In the genomic region with DNA sequence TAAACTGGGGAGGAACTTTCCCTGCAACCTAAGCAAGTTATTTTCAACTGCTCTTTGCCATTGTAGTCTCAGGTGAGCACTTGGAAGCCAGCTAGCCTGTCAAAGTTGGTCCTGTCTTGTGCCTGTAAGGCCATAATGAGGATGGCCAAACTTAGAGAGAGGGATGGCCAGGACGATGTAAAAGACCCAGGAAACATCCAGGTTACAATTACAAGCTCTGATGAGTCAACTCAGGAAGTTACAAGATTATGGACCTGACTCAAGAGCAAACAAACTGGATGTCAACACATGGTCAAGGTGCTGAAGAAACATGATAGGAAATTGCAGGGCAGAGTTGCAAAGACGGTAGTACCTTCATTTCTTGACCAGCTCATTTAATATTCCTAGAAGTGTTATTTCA, we compare ENCODE assay signal across 1 cellular context.
TF ChIP-seq lines count a peak whose summit lies in the region.

No MANE protein-coding gene starts in this region.

TF ChIP-seq in HepG2, 621 proteins besides CTCF, POLR2A, EP300 and RAD21 (continued from another document and continues in another):
- TF ChIP-seq, protein P1, sequence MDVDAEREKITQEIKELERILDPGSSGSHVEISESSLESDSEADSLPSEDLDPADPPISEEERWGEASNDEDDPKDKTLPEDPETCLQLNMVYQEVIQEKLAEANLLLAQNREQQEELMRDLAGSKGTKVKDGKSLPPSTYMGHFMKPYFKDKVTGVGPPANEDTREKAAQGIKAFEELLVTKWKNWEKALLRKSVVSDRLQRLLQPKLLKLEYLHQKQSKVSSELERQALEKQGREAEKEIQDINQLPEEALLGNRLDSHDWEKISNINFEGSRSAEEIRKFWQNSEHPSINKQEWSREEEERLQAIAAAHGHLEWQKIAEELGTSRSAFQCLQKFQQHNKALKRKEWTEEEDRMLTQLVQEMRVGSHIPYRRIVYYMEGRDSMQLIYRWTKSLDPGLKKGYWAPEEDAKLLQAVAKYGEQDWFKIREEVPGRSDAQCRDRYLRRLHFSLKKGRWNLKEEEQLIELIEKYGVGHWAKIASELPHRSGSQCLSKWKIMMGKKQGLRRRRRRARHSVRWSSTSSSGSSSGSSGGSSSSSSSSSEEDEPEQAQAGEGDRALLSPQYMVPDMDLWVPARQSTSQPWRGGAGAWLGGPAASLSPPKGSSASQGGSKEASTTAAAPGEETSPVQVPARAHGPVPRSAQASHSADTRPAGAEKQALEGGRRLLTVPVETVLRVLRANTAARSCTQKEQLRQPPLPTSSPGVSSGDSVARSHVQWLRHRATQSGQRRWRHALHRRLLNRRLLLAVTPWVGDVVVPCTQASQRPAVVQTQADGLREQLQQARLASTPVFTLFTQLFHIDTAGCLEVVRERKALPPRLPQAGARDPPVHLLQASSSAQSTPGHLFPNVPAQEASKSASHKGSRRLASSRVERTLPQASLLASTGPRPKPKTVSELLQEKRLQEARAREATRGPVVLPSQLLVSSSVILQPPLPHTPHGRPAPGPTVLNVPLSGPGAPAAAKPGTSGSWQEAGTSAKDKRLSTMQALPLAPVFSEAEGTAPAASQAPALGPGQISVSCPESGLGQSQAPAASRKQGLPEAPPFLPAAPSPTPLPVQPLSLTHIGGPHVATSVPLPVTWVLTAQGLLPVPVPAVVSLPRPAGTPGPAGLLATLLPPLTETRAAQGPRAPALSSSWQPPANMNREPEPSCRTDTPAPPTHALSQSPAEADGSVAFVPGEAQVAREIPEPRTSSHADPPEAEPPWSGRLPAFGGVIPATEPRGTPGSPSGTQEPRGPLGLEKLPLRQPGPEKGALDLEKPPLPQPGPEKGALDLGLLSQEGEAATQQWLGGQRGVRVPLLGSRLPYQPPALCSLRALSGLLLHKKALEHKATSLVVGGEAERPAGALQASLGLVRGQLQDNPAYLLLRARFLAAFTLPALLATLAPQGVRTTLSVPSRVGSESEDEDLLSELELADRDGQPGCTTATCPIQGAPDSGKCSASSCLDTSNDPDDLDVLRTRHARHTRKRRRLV (CRISPR knock-in tag; IDR thresholded peaks at IDR 0.05): 0 out of 2 replicates have a peak, but pooled peaks have one; percentile 54
- TF ChIP-seq KLF16 (CRISPR knock-in tag; IDR thresholded peaks at IDR 0.05): peak in 1 of 2 experiments; percentile 71; a peak in 1 of 4 replicates
- TF ChIP-seq, protein P2, sequence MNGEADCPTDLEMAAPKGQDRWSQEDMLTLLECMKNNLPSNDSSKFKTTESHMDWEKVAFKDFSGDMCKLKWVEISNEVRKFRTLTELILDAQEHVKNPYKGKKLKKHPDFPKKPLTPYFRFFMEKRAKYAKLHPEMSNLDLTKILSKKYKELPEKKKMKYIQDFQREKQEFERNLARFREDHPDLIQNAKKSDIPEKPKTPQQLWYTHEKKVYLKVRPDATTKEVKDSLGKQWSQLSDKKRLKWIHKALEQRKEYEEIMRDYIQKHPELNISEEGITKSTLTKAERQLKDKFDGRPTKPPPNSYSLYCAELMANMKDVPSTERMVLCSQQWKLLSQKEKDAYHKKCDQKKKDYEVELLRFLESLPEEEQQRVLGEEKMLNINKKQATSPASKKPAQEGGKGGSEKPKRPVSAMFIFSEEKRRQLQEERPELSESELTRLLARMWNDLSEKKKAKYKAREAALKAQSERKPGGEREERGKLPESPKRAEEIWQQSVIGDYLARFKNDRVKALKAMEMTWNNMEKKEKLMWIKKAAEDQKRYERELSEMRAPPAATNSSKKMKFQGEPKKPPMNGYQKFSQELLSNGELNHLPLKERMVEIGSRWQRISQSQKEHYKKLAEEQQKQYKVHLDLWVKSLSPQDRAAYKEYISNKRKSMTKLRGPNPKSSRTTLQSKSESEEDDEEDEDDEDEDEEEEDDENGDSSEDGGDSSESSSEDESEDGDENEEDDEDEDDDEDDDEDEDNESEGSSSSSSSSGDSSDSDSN (CRISPR knock-in tag; IDR thresholded peaks at IDR 0.05): 0 out of 2 replicates have a peak, but pooled peaks have one; percentile 20
- TF ChIP-seq HNF4A (CRISPR knock-in tag; IDR thresholded peaks at IDR 0.05): peak; percentile 59
- no peak for TF ChIP-seq MTA3 (CRISPR knock-in tag; IDR thresholded peaks at IDR 0.05)
- TF ChIP-seq SAP130 (CRISPR knock-in tag; IDR thresholded peaks at IDR 0.05; ENCODE audit: low read depth): peak; percentile 98
- peak; percentile 81 for TF ChIP-seq GATAD2A (CRISPR knock-in tag; IDR thresholded peaks at IDR 0.05)
- TF ChIP-seq ELF1 (CRISPR knock-in tag; IDR thresholded peaks at IDR 0.05): peak; percentile 64
- TF ChIP-seq SNRNP70 (IDR thresholded peaks at IDR 0.05; ENCODE audit: low read depth, low read length): no peak
- peak; percentile 82 for TF ChIP-seq CEBPG (CRISPR knock-in tag; IDR thresholded peaks at IDR 0.05)
- TF ChIP-seq RCOR2 (CRISPR knock-in tag; IDR thresholded peaks at IDR 0.05): peak; percentile 54; the same call in 1 of the 2 replicates
- no peak for TF ChIP-seq RARG (CRISPR knock-in tag; IDR thresholded peaks at IDR 0.05; ENCODE audit: low read depth)
- TF ChIP-seq NFYC (CRISPR knock-in tag; IDR thresholded peaks at IDR 0.05): peak; percentile 17; the same call in 1 of the 2 replicates
- peak; percentile 48; the same call in 1 of the 2 replicates for TF ChIP-seq RXRB (CRISPR knock-in tag; IDR thresholded peaks at IDR 0.05; ENCODE audit: borderline replicate concordance)
- peak; percentile 98 for TF ChIP-seq ETV5 (CRISPR knock-in tag; IDR thresholded peaks at IDR 0.05; ENCODE audit: borderline replicate concordance)
- 0 out of 2 replicates have a peak, but pooled peaks have one; percentile 47 for TF ChIP-seq KDM1A (CRISPR knock-in tag; IDR thresholded peaks at IDR 0.05)
- TF ChIP-seq, protein P3, sequence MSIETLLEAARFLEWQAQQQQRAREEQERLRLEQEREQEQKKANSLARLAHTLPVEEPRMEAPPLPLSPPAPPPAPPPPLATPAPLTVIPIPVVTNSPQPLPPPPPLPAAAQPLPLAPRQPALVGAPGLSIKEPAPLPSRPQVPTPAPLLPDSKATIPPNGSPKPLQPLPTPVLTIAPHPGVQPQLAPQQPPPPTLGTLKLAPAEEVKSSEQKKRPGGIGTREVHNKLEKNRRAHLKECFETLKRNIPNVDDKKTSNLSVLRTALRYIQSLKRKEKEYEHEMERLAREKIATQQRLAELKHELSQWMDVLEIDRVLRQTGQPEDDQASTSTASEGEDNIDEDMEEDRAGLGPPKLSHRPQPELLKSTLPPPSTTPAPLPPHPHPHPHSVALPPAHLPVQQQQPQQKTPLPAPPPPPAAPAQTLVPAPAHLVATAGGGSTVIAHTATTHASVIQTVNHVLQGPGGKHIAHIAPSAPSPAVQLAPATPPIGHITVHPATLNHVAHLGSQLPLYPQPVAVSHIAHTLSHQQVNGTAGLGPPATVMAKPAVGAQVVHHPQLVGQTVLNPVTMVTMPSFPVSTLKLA (IDR thresholded peaks at IDR 0.05): peak; percentile 50; the same call in 1 of the 2 replicates
- peak; percentile 35; the same call in 1 of the 2 replicates for TF ChIP-seq ZNF792 (CRISPR knock-in tag; IDR thresholded peaks at IDR 0.05)
- TF ChIP-seq POGZ (CRISPR knock-in tag; IDR thresholded peaks at IDR 0.05): no peak
- TF ChIP-seq FOSL1 (CRISPR knock-in tag; IDR thresholded peaks at IDR 0.05; ENCODE audit: borderline replicate concordance): peak; percentile 77; the same call in 1 of the 2 replicates
- no peak for TF ChIP-seq TAF15 (IDR thresholded peaks at IDR 0.05; ENCODE audit: low read depth, low read length, poor library complexity, severe bottlenecking)
- TF ChIP-seq FOXJ3 (CRISPR knock-in tag; IDR thresholded peaks at IDR 0.05; ENCODE audit: borderline replicate concordance): peak; percentile 31; the same call in 1 of the 2 replicates
- no peak for TF ChIP-seq HOXA3 (CRISPR knock-in tag; IDR thresholded peaks at IDR 0.05)
- TF ChIP-seq, protein P4, sequence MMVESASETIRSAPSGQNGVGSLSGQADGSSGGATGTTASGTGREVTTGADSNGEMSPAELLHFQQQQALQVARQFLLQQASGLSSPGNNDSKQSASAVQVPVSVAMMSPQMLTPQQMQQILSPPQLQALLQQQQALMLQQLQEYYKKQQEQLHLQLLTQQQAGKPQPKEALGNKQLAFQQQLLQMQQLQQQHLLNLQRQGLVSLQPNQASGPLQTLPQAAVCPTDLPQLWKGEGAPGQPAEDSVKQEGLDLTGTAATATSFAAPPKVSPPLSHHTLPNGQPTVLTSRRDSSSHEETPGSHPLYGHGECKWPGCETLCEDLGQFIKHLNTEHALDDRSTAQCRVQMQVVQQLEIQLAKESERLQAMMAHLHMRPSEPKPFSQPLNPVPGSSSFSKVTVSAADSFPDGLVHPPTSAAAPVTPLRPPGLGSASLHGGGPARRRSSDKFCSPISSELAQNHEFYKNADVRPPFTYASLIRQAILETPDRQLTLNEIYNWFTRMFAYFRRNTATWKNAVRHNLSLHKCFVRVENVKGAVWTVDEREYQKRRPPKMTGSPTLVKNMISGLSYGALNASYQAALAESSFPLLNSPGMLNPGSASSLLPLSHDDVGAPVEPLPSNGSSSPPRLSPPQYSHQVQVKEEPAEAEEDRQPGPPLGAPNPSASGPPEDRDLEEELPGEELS (CRISPR knock-in tag; IDR thresholded peaks at IDR 0.05): peak; percentile 81
- TF ChIP-seq NFE2L1 (CRISPR knock-in tag; IDR thresholded peaks at IDR 0.05; ENCODE audit: borderline replicate concordance): no peak
- peak; percentile 97 for TF ChIP-seq FOSL2 (CRISPR knock-in tag; IDR thresholded peaks at IDR 0.05)
- peak; percentile 83 for TF ChIP-seq MED1 (CRISPR knock-in tag; IDR thresholded peaks at IDR 0.05)
- TF ChIP-seq, protein P5, sequence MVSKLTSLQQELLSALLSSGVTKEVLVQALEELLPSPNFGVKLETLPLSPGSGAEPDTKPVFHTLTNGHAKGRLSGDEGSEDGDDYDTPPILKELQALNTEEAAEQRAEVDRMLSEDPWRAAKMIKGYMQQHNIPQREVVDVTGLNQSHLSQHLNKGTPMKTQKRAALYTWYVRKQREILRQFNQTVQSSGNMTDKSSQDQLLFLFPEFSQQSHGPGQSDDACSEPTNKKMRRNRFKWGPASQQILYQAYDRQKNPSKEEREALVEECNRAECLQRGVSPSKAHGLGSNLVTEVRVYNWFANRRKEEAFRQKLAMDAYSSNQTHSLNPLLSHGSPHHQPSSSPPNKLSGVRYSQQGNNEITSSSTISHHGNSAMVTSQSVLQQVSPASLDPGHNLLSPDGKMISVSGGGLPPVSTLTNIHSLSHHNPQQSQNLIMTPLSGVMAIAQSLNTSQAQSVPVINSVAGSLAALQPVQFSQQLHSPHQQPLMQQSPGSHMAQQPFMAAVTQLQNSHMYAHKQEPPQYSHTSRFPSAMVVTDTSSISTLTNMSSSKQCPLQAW (CRISPR knock-in tag; IDR thresholded peaks at IDR 0.05): 0 out of 2 replicates have a peak, but pooled peaks have one; percentile 29
- TF ChIP-seq, protein P6, sequence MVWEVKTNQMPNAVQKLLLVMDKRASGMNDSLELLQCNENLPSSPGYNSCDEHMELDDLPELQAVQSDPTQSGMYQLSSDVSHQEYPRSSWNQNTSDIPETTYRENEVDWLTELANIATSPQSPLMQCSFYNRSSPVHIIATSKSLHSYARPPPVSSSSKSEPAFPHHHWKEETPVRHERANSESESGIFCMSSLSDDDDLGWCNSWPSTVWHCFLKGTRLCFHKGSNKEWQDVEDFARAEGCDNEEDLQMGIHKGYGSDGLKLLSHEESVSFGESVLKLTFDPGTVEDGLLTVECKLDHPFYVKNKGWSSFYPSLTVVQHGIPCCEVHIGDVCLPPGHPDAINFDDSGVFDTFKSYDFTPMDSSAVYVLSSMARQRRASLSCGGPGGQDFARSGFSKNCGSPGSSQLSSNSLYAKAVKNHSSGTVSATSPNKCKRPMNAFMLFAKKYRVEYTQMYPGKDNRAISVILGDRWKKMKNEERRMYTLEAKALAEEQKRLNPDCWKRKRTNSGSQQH (CRISPR knock-in tag; IDR thresholded peaks at IDR 0.05; ENCODE audit: low read depth): 0 out of 2 replicates have a peak, but pooled peaks have one; percentile 55
- TF ChIP-seq HCFC1 (IDR thresholded peaks at IDR 0.05; ENCODE audit: low read depth, low read length): no peak
- no peak for TF ChIP-seq KLF6 (CRISPR knock-in tag; IDR thresholded peaks at IDR 0.05)
- peak; percentile 64 for TF ChIP-seq THAP11 (CRISPR knock-in tag; IDR thresholded peaks at IDR 0.05)
- TF ChIP-seq SOX13 (IDR thresholded peaks at IDR 0.05): no peak
- TF ChIP-seq SOX13 (CRISPR knock-in tag; conservative IDR thresholded peaks at IDR 0.05 in 1 of 2, IDR thresholded peaks at IDR 0.05 in 1 of 2): peak in 1 of 2 experiments; percentile 34; a peak in 1 of 4 replicates
- peak; percentile 90 for TF ChIP-seq ELF3 (CRISPR knock-in tag; IDR thresholded peaks at IDR 0.05)
- TF ChIP-seq, protein P7, sequence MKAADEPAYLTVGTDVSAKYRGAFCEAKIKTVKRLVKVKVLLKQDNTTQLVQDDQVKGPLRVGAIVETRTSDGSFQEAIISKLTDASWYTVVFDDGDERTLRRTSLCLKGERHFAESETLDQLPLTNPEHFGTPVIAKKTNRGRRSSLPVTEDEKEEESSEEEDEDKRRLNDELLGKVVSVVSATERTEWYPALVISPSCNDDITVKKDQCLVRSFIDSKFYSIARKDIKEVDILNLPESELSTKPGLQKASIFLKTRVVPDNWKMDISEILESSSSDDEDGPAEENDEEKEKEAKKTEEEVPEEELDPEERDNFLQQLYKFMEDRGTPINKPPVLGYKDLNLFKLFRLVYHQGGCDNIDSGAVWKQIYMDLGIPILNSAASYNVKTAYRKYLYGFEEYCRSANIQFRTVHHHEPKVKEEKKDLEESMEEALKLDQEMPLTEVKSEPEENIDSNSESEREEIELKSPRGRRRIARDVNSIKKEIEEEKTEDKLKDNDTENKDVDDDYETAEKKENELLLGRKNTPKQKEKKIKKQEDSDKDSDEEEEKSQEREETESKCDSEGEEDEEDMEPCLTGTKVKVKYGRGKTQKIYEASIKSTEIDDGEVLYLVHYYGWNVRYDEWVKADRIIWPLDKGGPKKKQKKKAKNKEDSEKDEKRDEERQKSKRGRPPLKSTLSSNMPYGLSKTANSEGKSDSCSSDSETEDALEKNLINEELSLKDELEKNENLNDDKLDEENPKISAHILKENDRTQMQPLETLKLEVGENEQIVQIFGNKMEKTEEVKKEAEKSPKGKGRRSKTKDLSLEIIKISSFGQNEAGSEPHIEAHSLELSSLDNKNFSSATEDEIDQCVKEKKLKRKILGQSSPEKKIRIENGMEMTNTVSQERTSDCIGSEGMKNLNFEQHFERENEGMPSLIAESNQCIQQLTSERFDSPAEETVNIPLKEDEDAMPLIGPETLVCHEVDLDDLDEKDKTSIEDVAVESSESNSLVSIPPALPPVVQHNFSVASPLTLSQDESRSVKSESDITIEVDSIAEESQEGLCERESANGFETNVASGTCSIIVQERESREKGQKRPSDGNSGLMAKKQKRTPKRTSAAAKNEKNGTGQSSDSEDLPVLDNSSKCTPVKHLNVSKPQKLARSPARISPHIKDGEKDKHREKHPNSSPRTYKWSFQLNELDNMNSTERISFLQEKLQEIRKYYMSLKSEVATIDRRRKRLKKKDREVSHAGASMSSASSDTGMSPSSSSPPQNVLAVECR (CRISPR knock-in tag; IDR thresholded peaks at IDR 0.05; ENCODE audit: borderline replicate concordance): peak; percentile 59; the same call in 1 of the 2 replicates
- TF ChIP-seq TEAD3 (CRISPR knock-in tag; optimal IDR thresholded peaks at IDR 0.05; ENCODE audit: borderline replicate concordance): peak; percentile 48
- TF ChIP-seq SOX6 (IDR thresholded peaks at IDR 0.05): no peak
- peak; percentile 54; the same call in 1 of the 2 replicates for TF ChIP-seq SOX6 (CRISPR knock-in tag; IDR thresholded peaks at IDR 0.05)
- TF ChIP-seq, protein P8, sequence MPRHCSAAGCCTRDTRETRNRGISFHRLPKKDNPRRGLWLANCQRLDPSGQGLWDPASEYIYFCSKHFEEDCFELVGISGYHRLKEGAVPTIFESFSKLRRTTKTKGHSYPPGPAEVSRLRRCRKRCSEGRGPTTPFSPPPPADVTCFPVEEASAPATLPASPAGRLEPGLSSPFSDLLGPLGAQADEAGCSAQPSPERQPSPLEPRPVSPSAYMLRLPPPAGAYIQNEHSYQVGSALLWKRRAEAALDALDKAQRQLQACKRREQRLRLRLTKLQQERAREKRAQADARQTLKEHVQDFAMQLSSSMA (CRISPR knock-in tag; IDR thresholded peaks at IDR 0.05): no peak
